Comparison of ENCODE assay signal across 1 cellular context in genomic region chr2:162075689-162076132, GRCh38.
TF ChIP-seq lines count a peak whose summit lies in the region.

No MANE protein-coding gene starts in this region.

TF ChIP-seq in GM23338, 12 proteins besides CTCF, POLR2A, EP300 and RAD21 (continued from another document):
- TF ChIP-seq REST (IDR thresholded peaks at IDR 0.05; ENCODE audit: unreplicated experiment), result no peak
- no peak for TF ChIP-seq EZH2 (IDR thresholded peaks at IDR 0.05; ENCODE audit: low read depth, unreplicated experiment)
- TF ChIP-seq ZNF331 (CRISPR knock-in tag; IDR thresholded peaks at IDR 0.05; ENCODE audit: low read depth), result no peak
